Comparison of ENCODE assay signal across 1 cellular context in the genomic region with DNA sequence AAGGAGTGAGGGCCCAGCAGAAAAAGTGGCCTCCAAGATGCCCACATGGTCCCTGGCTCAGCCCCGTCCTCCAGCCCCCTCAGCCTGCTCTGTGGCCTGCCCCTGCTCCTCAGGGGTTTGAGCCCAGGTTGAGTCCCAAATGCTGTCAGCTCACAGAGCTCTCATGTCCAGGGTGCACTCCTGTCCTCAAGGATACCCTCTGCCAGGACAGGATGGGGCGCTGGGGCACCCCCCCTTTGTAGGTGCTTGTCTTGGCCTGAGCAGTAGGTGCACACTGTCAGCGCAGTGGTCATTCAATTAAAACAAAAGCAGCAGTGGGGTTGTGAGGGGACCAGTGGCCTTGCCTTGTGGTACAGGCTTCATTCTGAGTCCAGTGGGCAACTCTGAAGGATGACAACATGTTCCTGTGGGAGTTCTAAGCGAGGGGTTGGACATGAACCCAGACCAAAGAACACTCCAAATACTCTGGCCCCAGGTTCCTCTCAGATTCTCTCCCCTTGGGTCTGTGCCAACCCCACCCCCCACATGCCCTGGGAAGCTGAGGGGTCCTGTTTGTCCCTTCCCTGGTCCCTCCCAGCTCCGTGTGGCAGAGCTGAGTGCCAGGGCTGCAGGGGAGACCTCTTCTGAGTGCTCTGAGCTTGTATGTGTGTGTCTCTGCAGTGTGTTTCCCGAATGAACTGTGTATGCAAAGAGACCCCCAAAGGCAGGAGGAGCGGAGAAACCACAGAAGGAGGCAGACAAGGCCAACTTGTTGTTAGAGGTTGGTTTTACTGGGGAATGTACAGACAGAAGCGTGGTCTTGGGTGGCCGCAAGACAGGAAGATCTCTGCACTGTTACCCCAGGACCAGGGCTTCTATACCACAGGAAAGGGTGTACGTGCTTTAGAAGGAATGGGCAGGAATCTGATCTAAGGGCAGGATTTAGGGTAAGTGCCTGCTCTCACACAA.
TF ChIP-seq lines count a peak whose summit lies in the region.

No MANE protein-coding gene starts in this region.

TF ChIP-seq in GM23338, 12 proteins besides CTCF, POLR2A, EP300 and RAD21 (continued from another document):
- TF ChIP-seq, protein P1, sequence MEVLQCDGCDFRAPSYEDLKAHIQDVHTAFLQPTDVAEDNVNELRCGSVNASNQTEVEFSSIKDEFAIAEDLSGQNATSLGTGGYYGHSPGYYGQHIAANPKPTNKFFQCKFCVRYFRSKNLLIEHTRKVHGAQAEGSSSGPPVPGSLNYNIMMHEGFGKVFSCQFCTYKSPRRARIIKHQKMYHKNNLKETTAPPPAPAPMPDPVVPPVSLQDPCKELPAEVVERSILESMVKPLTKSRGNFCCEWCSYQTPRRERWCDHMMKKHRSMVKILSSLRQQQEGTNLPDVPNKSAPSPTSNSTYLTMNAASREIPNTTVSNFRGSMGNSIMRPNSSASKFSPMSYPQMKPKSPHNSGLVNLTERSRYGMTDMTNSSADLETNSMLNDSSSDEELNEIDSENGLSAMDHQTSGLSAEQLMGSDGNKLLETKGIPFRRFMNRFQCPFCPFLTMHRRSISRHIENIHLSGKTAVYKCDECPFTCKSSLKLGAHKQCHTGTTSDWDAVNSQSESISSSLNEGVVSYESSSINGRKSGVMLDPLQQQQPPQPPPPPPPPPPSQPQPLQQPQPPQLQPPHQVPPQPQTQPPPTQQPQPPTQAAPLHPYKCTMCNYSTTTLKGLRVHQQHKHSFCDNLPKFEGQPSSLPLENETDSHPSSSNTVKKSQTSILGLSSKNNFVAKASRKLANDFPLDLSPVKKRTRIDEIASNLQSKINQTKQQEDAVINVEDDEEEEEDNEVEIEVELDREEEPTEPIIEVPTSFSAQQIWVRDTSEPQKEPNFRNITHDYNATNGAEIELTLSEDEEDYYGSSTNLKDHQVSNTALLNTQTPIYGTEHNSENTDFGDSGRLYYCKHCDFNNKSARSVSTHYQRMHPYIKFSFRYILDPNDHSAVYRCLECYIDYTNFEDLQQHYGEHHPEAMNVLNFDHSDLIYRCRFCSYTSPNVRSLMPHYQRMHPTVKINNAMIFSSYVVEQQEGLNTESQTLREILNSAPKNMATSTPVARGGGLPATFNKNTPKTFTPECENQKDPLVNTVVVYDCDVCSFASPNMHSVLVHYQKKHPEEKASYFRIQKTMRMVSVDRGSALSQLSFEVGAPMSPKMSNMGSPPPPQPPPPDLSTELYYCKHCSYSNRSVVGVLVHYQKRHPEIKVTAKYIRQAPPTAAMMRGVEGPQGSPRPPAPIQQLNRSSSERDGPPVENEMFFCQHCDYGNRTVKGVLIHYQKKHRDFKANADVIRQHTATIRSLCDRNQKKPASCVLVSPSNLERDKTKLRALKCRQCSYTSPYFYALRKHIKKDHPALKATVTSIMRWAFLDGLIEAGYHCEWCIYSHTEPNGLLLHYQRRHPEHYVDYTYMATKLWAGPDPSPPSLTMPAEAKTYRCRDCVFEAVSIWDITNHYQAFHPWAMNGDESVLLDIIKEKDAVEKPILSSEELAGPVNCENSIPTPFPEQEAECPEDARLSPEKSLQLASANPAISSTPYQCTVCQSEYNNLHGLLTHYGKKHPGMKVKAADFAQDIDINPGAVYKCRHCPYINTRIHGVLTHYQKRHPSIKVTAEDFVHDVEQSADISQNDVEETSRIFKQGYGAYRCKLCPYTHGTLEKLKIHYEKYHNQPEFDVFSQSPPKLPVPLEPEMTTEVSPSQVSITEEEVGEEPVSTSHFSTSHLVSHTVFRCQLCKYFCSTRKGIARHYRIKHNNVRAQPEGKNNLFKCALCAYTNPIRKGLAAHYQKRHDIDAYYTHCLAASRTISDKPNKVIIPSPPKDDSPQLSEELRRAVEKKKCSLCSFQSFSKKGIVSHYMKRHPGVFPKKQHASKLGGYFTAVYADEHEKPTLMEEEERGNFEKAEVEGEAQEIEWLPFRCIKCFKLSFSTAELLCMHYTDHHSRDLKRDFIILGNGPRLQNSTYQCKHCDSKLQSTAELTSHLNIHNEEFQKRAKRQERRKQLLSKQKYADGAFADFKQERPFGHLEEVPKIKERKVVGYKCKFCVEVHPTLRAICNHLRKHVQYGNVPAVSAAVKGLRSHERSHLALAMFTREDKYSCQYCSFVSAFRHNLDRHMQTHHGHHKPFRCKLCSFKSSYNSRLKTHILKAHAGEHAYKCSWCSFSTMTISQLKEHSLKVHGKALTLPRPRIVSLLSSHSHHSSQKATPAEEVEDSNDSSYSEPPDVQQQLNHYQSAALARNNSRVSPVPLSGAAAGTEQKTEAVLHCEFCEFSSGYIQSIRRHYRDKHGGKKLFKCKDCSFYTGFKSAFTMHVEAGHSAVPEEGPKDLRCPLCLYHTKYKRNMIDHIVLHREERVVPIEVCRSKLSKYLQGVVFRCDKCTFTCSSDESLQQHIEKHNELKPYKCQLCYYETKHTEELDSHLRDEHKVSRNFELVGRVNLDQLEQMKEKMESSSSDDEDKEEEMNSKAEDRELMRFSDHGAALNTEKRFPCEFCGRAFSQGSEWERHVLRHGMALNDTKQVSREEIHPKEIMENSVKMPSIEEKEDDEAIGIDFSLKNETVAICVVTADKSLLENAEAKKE (CRISPR knock-in tag; IDR thresholded peaks at IDR 0.05) = no peak
- TF ChIP-seq EZH2phosphoT487 (IDR thresholded peaks at IDR 0.05; ENCODE audit: unreplicated experiment) (no peak), STAT1 (IDR thresholded peaks at IDR 0.05; ENCODE audit: unreplicated experiment) (no peak), JUNB (IDR thresholded peaks at IDR 0.05; ENCODE audit: unreplicated experiment) (no peak), ETS1 (IDR thresholded peaks at IDR 0.05) (no peak), CREB1 (CRISPR knock-in tag; IDR thresholded peaks at IDR 0.05; ENCODE audit: low read depth) (no peak)
- TF ChIP-seq, protein P2, sequence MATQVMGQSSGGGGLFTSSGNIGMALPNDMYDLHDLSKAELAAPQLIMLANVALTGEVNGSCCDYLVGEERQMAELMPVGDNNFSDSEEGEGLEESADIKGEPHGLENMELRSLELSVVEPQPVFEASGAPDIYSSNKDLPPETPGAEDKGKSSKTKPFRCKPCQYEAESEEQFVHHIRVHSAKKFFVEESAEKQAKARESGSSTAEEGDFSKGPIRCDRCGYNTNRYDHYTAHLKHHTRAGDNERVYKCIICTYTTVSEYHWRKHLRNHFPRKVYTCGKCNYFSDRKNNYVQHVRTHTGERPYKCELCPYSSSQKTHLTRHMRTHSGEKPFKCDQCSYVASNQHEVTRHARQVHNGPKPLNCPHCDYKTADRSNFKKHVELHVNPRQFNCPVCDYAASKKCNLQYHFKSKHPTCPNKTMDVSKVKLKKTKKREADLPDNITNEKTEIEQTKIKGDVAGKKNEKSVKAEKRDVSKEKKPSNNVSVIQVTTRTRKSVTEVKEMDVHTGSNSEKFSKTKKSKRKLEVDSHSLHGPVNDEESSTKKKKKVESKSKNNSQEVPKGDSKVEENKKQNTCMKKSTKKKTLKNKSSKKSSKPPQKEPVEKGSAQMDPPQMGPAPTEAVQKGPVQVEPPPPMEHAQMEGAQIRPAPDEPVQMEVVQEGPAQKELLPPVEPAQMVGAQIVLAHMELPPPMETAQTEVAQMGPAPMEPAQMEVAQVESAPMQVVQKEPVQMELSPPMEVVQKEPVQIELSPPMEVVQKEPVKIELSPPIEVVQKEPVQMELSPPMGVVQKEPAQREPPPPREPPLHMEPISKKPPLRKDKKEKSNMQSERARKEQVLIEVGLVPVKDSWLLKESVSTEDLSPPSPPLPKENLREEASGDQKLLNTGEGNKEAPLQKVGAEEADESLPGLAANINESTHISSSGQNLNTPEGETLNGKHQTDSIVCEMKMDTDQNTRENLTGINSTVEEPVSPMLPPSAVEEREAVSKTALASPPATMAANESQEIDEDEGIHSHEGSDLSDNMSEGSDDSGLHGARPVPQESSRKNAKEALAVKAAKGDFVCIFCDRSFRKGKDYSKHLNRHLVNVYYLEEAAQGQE (IDR thresholded peaks at IDR 0.05; ENCODE audit: unreplicated experiment) = no peak
TF ChIP-seq in GM23338: peak in this region for 0.
